8 cellular contexts compared by ENCODE assay signal in genomic region chr2:172096661-172097547, GRCh38. TPM values are rescaled to one million over a fixed set of nuclear protein-coding genes. Genes with fewer than 3 reads are reported as not detected.
A peak's percentile ranks its signal among the peaks of the same experiment; 100 is the strongest.
DNase-seq lines count a peak whose midpoint lies in the region; ATAC-seq, FAIRE-seq and TF ChIP-seq lines count a peak whose summit lies in the region.

No MANE protein-coding gene starts in this region.

- FAIRE-seq in kidney (lab: Jason Lieb, UNC) = no peak

- no peak overlapping the region for H3K9ac ChIP-seq in kidney (ENCODE audit: low read length in 2 of 2)

- H3K9me3 ChIP-seq in kidney (ENCODE audit: control insufficient read depth in 1 of 2, low read length in 2 of 2) = peaks cover 0 to 2% of the 10 kb centered on the region in 2 donors

- in situ Hi-C loops in astrocyte of the cerebellum (cut with HindIII; ENCODE audit: low sequenced_read_pairs) = no loop called here

- peaks cover 0 to 17% of the 10 kb centered on the region in 2 donors for H3K4me1 ChIP-seq in kidney (ENCODE audit: control insufficient read depth in 1 of 2, insufficient read depth in 1 of 2, low read depth in 1 of 2, low read length in 2 of 2)

- TF ChIP-seq CTCF in astrocyte of the cerebellum (IDR thresholded peaks at IDR 0.05; ENCODE audit: low read depth, low read length, missing control alignments) (no peak), kidney (IDR thresholded peaks at IDR 0.05; ENCODE audit: borderline replicate concordance, extremely low read depth, insufficient read depth) (no peak)

- ATAC-seq in HG03280 (IDR thresholded peaks at IDR 0.05; ENCODE audit: unreplicated experiment) (no peak), GM21576 (IDR thresholded peaks at IDR 0.05; ENCODE audit: unreplicated experiment) (no peak)

- H3K27ac ChIP-seq in kidney (ENCODE audit: low read depth in 2 of 2, low read length in 2 of 2) = no peak overlapping the region

- intact Hi-C loops in kidney (cut with DNase I) = no loop called here

- no peaks in the 10 kb centered on the region for H3K36me3 ChIP-seq in kidney (ENCODE audit: control insufficient read depth in 1 of 2, insufficient read depth in 2 of 2, low read length in 2 of 2)

- peak; percentile 29 for DNase-seq in activated CD4-positive, alpha-beta T cell treated with anti-CD3 and anti-CD28 coated beads for 48 hours
- DNase-seq in activated CD4-positive, alpha-beta T cell treated with anti-CD3 and anti-CD28 coated beads for 4 hours = no peak
- DNase-seq in NCI-H1694 treated with DMSO at 0.1 percent for 48 hours (lab: John Stamatoyannopoulos, UW) (peak; percentile 68), astrocyte of the cerebellum (ENCODE audit: low read depth) (no peak), kidney (peak; percentile 62)
- DNase-seq in stimulated activated CD4-positive, alpha-beta T cell treated with anti-CD3 and anti-CD28 coated beads, Interleukin-4, amount 100 ng/mL, for 4 hours = no peak

- H3K4me3 ChIP-seq in astrocyte of the cerebellum (ENCODE audit: low read depth, low read length) (peak overlapping the region; percentile 27), kidney (ENCODE audit: low read length in 2 of 2) (no peak overlapping the region)

RNA-seq across cellular contexts. Expression of gene DLX2, which starts 5.8 kb away (rescaled TPM):
- not detected for total RNA-seq in kidney
- polyA plus RNA-seq in kidney (ENCODE audit: insufficient read depth, low read depth, low replicate concordance) = not detected

RNA-seq across cellular contexts. Expression of gene DLX1, which starts 11.6 kb away (rescaled TPM):
- total RNA-seq in kidney = not detected
- polyA plus RNA-seq in kidney (ENCODE audit: insufficient read depth, low read depth, low replicate concordance) = not detected

Comparison
In these comparisons a context has a peak if more than half of its experiments do, and no peak if none do; other contexts are left out.
1. DNase-seq: peak in activated CD4-positive, alpha-beta T cell treated with anti-CD3 and anti-CD28 coated beads for 48 hours (single experiment), NCI-H1694 treated with DMSO at 0.1 percent for 48 hours (single experiment) and kidney (single experiment); none in activated CD4-positive, alpha-beta T cell treated with anti-CD3 and anti-CD28 coated beads for 4 hours (0 of 2), astrocyte of the cerebellum (single experiment) and stimulated activated CD4-positive, alpha-beta T cell treated with anti-CD3 and anti-CD28 coated beads, Interleukin-4, amount 100 ng/mL, for 4 hours (0 of 2).